Comparison of ENCODE assay signal across 19 cellular contexts in genomic region chr12:49641748-49642369, GRCh38. TPM values are rescaled to one million over a fixed set of nuclear protein-coding genes. Genes with fewer than 3 reads are reported as not detected.
"Had no signal": no experiment of that assay in that cellular context is flagged by ENCODE, and none has a peak within 500 bp of the region (broad histone marks: within the 10 kb centered on the region; RNA-seq: fewer than 3 reads in every experiment).

No MANE protein-coding gene starts in this region.

- H3K27me3 Mint-ChIP-seq: activated CD4-positive, alpha-beta memory T cell treated with anti-CD3 and anti-CD28 coated beads, Interleukin-2, amount 10 ng/mL, durations not matched to agents 7 days and 5 days; activated CD4-positive, alpha-beta T cell treated with anti-CD3 and anti-CD28 coated beads for 36 hours; activated T-cell treated with anti-CD3 and anti-CD28 coated beads, Interleukin-2, amount 50 U/mL, for 24 hours had no signal

- ATAC-seq: activated CD4-positive, alpha-beta T cell treated with anti-CD3 and anti-CD28 coated beads for 36 hours; left colon; lower lobe of right lung had no signal

- FAIRE-seq: colon, endothelial cell of umbilical vein, urothelium cell line had no signal

- H3K27me3 ChIP-seq: stomach had no signal

- H3K4me3 Mint-ChIP-seq: activated CD4-positive, alpha-beta memory T cell treated with anti-CD3 and anti-CD28 coated beads, Interleukin-2, amount 10 ng/mL, durations not matched to agents 7 days and 5 days; activated CD4-positive, alpha-beta T cell treated with anti-CD3 and anti-CD28 coated beads for 36 hours; activated T-cell treated with anti-CD3 and anti-CD28 coated beads, Interleukin-2, amount 50 U/mL, for 24 hours; immature natural killer cell had no signal

- H3K27ac ChIP-seq: lower lobe of right lung, stomach, thoracic aorta had no signal

- H3K27ac Mint-ChIP-seq: activated CD4-positive, alpha-beta memory T cell treated with anti-CD3 and anti-CD28 coated beads, Interleukin-2, amount 10 ng/mL, durations not matched to agents 7 days and 5 days had no signal

- H3K9me3 ChIP-seq: lower lobe of right lung, stomach, thoracic aorta had no signal

- H3K4me3 ChIP-seq: lower lobe of right lung, stomach, thoracic aorta had no signal

- DNase-seq: activated CD4-positive, alpha-beta memory T cell treated with anti-CD3 and anti-CD28 coated beads, Interleukin-2, amount 10 ng/mL, durations not matched to agents 7 days and 5 days; activated CD4-positive, alpha-beta T cell treated with anti-CD3 and anti-CD28 coated beads for 36 hours; activated effector memory CD4-positive, alpha-beta T cell treated with Interleukin-2 at 50 U/mL for 16 hours; activated naive CD4-positive, alpha-beta T cell treated with anti-CD3 and anti-CD28 coated beads, Interleukin-2, amount 50 U/mL, for 16 hours; activated T-cell treated with anti-CD3 and anti-CD28 coated beads, Interleukin-2, amount 50 U/mL, for 24 hours; amniotic stem cell; caudate nucleus; effector CD4-positive, alpha-beta T cell; foreskin melanocyte; immature natural killer cell; left colon; lower lobe of right lung; midbrain; stomach; T-helper 9 cell had no signal

- H3K9me3 Mint-ChIP-seq: activated CD4-positive, alpha-beta memory T cell treated with anti-CD3 and anti-CD28 coated beads, Interleukin-2, amount 10 ng/mL, durations not matched to agents 7 days and 5 days; activated T-cell treated with anti-CD3 and anti-CD28 coated beads, Interleukin-2, amount 50 U/mL, for 24 hours; immature natural killer cell had no signal

RNA-seq across cellular contexts. Expression of gene FAM186B, which starts 36.4 kb away (rescaled TPM):
- total RNA-seq: activated CD4-positive, alpha-beta memory T cell treated with anti-CD3 and anti-CD28 coated beads, Interleukin-2, amount 10 ng/mL, durations not matched to agents 7 days and 5 days had no signal
- polyA plus RNA-seq: immature natural killer cell had no signal
